ENCODE assay signal across 23 cellular contexts in genomic region chr5:68795190-68795589, GRCh38.
A peak's percentile ranks its signal among the peaks of the same experiment; 100 is the strongest.
DNase-seq lines count a peak whose midpoint lies in the region; ATAC-seq, FAIRE-seq and TF ChIP-seq lines count a peak whose summit lies in the region.
"Had no signal": no experiment of that assay in that cellular context is flagged by ENCODE, and none has a peak within 500 bp of the region (broad histone marks: within the 10 kb centered on the region; RNA-seq: fewer than 3 reads in every experiment).

No MANE protein-coding gene starts in this region.

- CTCF ChIA-PET in SK-N-SH (lab: Yijun Ruan, JAX) = interaction anchor here (1.2 kb wide), 1 partner anchor 22 kb away, joined by 5 read pairs; no protein-coding TSS in a partner anchor

- peaks cover 0 to 8% (median 0%) of the 10 kb centered on the region in 11 donors for H3K9me3 ChIP-seq in heart right ventricle
- H3K9me3 ChIP-seq in SK-N-SH = no peaks in the 10 kb centered on the region
- H3K9me3 ChIP-seq: BLaER1, HAP-1 had no signal

- H3K4me2 ChIP-seq in SK-N-SH = no peak overlapping the region
- H3K4me2 ChIP-seq: BLaER1 had no signal

- no peak overlapping the region for H3K9ac ChIP-seq in SK-N-SH
- H3K9ac ChIP-seq: BLaER1 had no signal

- H4K20me1 ChIP-seq in SK-N-SH (ENCODE audit: insufficient read depth) = no peaks in the 10 kb centered on the region
- H4K20me1 ChIP-seq: BLaER1 had no signal

- WGBS in heart right ventricle, 2 donors = 34 to 45% methylated on average over 6 of the region's 6 CpGs
- 45% methylated on average over 5 of the region's 6 CpGs for WGBS in SK-N-SH (ENCODE audit: low lambda C conversion rate)

- peak; percentile 11 for FAIRE-seq in GM19239 (lab: Jason Lieb, UNC)
- FAIRE-seq: A204.1, GM12878, H54 had no signal

- TF ChIP-seq CTCF in heart right ventricle (IDR thresholded peaks at IDR 0.05) (no peak), SK-N-SH (IDR thresholded peaks at IDR 0.05) (no peak)

- DNase-seq in Right ventricle myocardium inferior (ENCODE audit: missing footprints) = no peak
- DNase-seq in cardiac septum (ENCODE audit: low spot score) = no peak
- no peak for DNase-seq in GM19239 (ENCODE audit: insufficient read length, low spot score)
- peak in 1 of 2 donors; percentile 20 for DNase-seq in heart right ventricle
- DNase-seq in left ventricle myocardium superior = peak; percentile 30
- no peak for DNase-seq in SK-N-SH
- no peak for DNase-seq in activated effector memory CD4-positive, alpha-beta T cell treated with Interleukin-2 at 50 U/mL for 16 hours
- DNase-seq: CD4-positive, alpha-beta T cell; CD8-positive, alpha-beta memory T cell; DMS 273 treated with DMSO at 0.1 percent for 48 hours; DMS79; EL; GDM1; GOT3; HFFc6 had no signal

- intact Hi-C loops in Right ventricle myocardium inferior (cut with DNase I) = no loop called here
- intact Hi-C loops in cardiac septum (cut with DNase I) = no loop called here
- intact Hi-C loops in heart right ventricle (cut with DNase I) = no loop called here
- intact Hi-C loops in left ventricle myocardium superior (cut with micrococcal nuclease) = no loop called here

- POLR2A ChIA-PET in SK-N-SH (lab: Yijun Ruan, JAX) = no interaction called here

- no peaks in the 10 kb centered on the region for H3K79me2 ChIP-seq in SK-N-SH (ENCODE audit: insufficient read depth)

- H3F3A ChIP-seq in SK-N-SH (replicated peaks; ENCODE audit: insufficient read depth) = no peaks in the 10 kb centered on the region

- H3K27ac ChIP-seq in heart right ventricle (peak overlapping the region in 3 of 10 donors; percentile 10 to 47 (median 11)), SK-N-SH (ENCODE audit: low read depth in 2 of 2, low read length in 1 of 2) (no peak overlapping the region)
- H3K27ac ChIP-seq: 22Rv1, BLaER1, C4-2B had no signal

- H3K27me3 ChIP-seq in heart right ventricle = no peaks in the 10 kb centered on the region
- H3K27me3 ChIP-seq in SK-N-SH (ENCODE audit: insufficient read depth) = no peaks in the 10 kb centered on the region
- H3K27me3 ChIP-seq: BLaER1 had no signal

- H2AFZ ChIP-seq in SK-N-SH (ENCODE audit: low read depth) = no peak overlapping the region

- no peak for TF ChIP-seq RAD21 in SK-N-SH (IDR thresholded peaks at IDR 0.05; ENCODE audit: low read length)

- no peaks in the 10 kb centered on the region for H3K9me2 ChIP-seq in SK-N-SH

- TF ChIP-seq EP300 in SK-N-SH (IDR thresholded peaks at IDR 0.05; ENCODE audit: borderline replicate concordance in 1 of 2, low read depth in 1 of 2, low read length in 1 of 2) = no peak

- ATAC-seq in Right ventricle myocardium inferior (peak; percentile 75), heart right ventricle (peak; percentile 37 to 96 (median 77)), left ventricle myocardium superior (peak; percentile 93), GM18861 (IDR thresholded peaks at IDR 0.05; ENCODE audit: unreplicated experiment) (no peak)
- ATAC-seq: GM12878 had no signal

- H3K4me1 ChIP-seq in heart right ventricle (peaks cover 0 to 13% (median 0%) of the 10 kb centered on the region in 9 donors), SK-N-SH (ENCODE audit: control insufficient read depth in 1 of 2, insufficient read depth in 2 of 2, low read depth in 1 of 2, low read length in 1 of 2) (no peaks in the 10 kb centered on the region)
- H3K4me1 ChIP-seq: BLaER1, HAP-1 had no signal

- no peak overlapping the region for H3K4me3 ChIP-seq in heart right ventricle
- H3K4me3 ChIP-seq in SK-N-SH (ENCODE audit: low read depth in 2 of 2, low read length in 1 of 2) = no peak overlapping the region
- H3K4me3 ChIP-seq: BLaER1, GM12878, HAP-1 had no signal

- no peaks in the 10 kb centered on the region for H3K36me3 ChIP-seq in heart right ventricle
- no peaks in the 10 kb centered on the region for H3K36me3 ChIP-seq in SK-N-SH (replicated peaks in 1 of 2; ENCODE audit: control insufficient read depth in 1 of 2, insufficient read depth in 2 of 2, low read length in 1 of 2)
- H3K36me3 ChIP-seq: BLaER1, HAP-1 had no signal

TF ChIP-seq in SK-N-SH, 30 proteins besides CTCF, POLR2A, EP300 and RAD21:
- TF ChIP-seq GABPA (IDR thresholded peaks at IDR 0.05; ENCODE audit: low read depth) (no peak), JUND (IDR thresholded peaks at IDR 0.05) (no peak), EZH2phosphoT487 (IDR thresholded peaks at IDR 0.05; ENCODE audit: borderline replicate concordance, low read depth) (no peak), POLR2AphosphoS5 (IDR thresholded peaks at IDR 0.05; ENCODE audit: low read depth, low read length) (no peak), SMC3 (IDR thresholded peaks at IDR 0.05; ENCODE audit: low read depth, low read length) (no peak), USF2 (IDR thresholded peaks at IDR 0.05; ENCODE audit: borderline replicate concordance, low read depth, low read length) (no peak), TCF12 (IDR thresholded peaks at IDR 0.05) (no peak)
- TF ChIP-seq, protein P1, sequence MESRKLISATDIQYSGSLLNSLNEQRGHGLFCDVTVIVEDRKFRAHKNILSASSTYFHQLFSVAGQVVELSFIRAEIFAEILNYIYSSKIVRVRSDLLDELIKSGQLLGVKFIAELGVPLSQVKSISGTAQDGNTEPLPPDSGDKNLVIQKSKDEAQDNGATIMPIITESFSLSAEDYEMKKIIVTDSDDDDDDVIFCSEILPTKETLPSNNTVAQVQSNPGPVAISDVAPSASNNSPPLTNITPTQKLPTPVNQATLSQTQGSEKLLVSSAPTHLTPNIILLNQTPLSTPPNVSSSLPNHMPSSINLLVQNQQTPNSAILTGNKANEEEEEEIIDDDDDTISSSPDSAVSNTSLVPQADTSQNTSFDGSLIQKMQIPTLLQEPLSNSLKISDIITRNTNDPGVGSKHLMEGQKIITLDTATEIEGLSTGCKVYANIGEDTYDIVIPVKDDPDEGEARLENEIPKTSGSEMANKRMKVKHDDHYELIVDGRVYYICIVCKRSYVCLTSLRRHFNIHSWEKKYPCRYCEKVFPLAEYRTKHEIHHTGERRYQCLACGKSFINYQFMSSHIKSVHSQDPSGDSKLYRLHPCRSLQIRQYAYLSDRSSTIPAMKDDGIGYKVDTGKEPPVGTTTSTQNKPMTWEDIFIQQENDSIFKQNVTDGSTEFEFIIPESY (IDR thresholded peaks at IDR 0.05; ENCODE audit: borderline replicate concordance, low read depth) = no peak
- TF ChIP-seq, protein P2, sequence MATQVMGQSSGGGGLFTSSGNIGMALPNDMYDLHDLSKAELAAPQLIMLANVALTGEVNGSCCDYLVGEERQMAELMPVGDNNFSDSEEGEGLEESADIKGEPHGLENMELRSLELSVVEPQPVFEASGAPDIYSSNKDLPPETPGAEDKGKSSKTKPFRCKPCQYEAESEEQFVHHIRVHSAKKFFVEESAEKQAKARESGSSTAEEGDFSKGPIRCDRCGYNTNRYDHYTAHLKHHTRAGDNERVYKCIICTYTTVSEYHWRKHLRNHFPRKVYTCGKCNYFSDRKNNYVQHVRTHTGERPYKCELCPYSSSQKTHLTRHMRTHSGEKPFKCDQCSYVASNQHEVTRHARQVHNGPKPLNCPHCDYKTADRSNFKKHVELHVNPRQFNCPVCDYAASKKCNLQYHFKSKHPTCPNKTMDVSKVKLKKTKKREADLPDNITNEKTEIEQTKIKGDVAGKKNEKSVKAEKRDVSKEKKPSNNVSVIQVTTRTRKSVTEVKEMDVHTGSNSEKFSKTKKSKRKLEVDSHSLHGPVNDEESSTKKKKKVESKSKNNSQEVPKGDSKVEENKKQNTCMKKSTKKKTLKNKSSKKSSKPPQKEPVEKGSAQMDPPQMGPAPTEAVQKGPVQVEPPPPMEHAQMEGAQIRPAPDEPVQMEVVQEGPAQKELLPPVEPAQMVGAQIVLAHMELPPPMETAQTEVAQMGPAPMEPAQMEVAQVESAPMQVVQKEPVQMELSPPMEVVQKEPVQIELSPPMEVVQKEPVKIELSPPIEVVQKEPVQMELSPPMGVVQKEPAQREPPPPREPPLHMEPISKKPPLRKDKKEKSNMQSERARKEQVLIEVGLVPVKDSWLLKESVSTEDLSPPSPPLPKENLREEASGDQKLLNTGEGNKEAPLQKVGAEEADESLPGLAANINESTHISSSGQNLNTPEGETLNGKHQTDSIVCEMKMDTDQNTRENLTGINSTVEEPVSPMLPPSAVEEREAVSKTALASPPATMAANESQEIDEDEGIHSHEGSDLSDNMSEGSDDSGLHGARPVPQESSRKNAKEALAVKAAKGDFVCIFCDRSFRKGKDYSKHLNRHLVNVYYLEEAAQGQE (IDR thresholded peaks at IDR 0.05; ENCODE audit: low read depth, low read length) = no peak
